8 cellular contexts compared by ENCODE assay signal in the genomic region with DNA sequence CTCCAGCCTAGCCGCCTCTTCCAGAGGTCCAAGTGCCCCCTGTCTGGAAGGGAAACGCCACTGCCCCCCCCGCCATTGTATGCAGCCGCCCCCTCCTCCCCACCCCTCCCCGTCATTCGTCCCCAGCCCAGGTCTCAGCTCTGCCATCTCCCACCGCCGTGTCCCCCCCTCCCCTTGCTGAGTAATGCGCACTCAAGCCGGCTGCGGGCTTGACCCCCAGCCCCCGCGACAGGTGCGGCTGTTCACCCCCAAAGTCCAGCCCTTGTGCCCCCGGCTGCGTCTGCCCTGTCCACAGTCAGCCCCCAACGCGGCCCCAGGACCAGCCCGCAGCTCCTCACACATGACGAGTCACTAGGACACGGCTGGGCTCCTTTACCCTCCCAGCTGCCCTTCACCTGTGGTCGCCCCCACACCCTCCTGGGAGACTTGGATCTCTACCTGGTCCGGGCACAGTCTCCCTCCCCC. TPM values are rescaled to one million over a fixed set of nuclear protein-coding genes. Genes with fewer than 3 reads are reported as not detected.
DNase-seq lines count a peak whose midpoint lies in the region; ATAC-seq, FAIRE-seq and TF ChIP-seq lines count a peak whose summit lies in the region.

No MANE protein-coding gene starts in this region.

- no peaks in the 10 kb centered on the region for H3K36me3 ChIP-seq in mesodermal cell (ENCODE audit: control insufficient read depth, insufficient read depth, low read length)
- no peaks in the 10 kb centered on the region for H3K36me3 ChIP-seq in vagina

- CTCF ChIA-PET in A549 (lab: Yijun Ruan, JAX): interaction anchor here (0.5 to 15.4 kb wide), 18 partner anchors 8 to 300 kb away, joined by 3 to 328 read pairs (median 4); no protein-coding TSS in a partner anchor

- H3K4me1 Mint-ChIP-seq in chondrocyte (ENCODE audit: low read depth): peaks cover 19% of the 10 kb centered on the region

- ATAC-seq in A549: peak; percentile 22 to 33; a peak in 3 of 6 replicates
- ATAC-seq in esophagus mucosa: no peak

- peaks cover 8% of the 10 kb centered on the region for H3K27me3 Mint-ChIP-seq in chondrocyte (ENCODE audit: low read depth)

- peak overlapping the region; percentile 68 for H3K4me3 Mint-ChIP-seq in chondrocyte (ENCODE audit: unreplicated experiment)

- H3K27ac ChIP-seq in A549 (peak overlapping the region; percentile 73 to 90), mesodermal cell (ENCODE audit: low read depth, low read length, severe bottlenecking) (no peak overlapping the region), vagina (peak overlapping the region; percentile 79)

- H3K9me3 ChIP-seq in A549 (no peaks in the 10 kb centered on the region), mesodermal cell (ENCODE audit: control insufficient read depth, low read length) (no peaks in the 10 kb centered on the region), vagina (no peaks in the 10 kb centered on the region)

- 0% methylated on average over 2 of the region's 23 CpGs for WGBS in A549 (ENCODE audit: missing lambda C conversion rate)
- WGBS in mesodermal cell (ENCODE audit: insufficient coverage in 2 of 2), 2 experiments: 0% methylated on average over 6 to 16 of the region's 23 CpGs

- H3K9me3 Mint-ChIP-seq in chondrocyte (ENCODE audit: low read depth): no peaks in the 10 kb centered on the region

- no peak overlapping the region for H3K27ac Mint-ChIP-seq in chondrocyte (ENCODE audit: unreplicated experiment)

- no peak for TF ChIP-seq EP300 in A549 (IDR thresholded peaks at IDR 0.05)

- DNase-seq in A549 (ENCODE audit: low read depth in 1 of 2, low spot score in 1 of 2): no peak
- no peak for DNase-seq in Jurkat, Clone E6-1 (ENCODE audit: low read depth, low spot score)
- DNase-seq in chondrocyte (ENCODE audit: low spot score): no peak
- DNase-seq in vagina (ENCODE audit: extremely low spot score in 2 of 2): no peak
- no peak for DNase-seq in GM19239 (ENCODE audit: insufficient read length, low spot score)
- DNase-seq in central memory CD4-positive, alpha-beta T cell: no peak

- H3K4me1 ChIP-seq in A549 (peaks cover 11% of the 10 kb centered on the region; the same call in 2 of the 3 replicates), mesodermal cell (ENCODE audit: control insufficient read depth, insufficient read depth, low read length, poor library complexity, severe bottlenecking) (peaks cover 3% of the 10 kb centered on the region), vagina (peaks cover 41% of the 10 kb centered on the region)

- POLR2A ChIA-PET in A549 (lab: Yijun Ruan, JAX): interaction anchor here (0.5 to 0.9 kb wide), 5 partner anchors 166 to 327 kb away, joined by 3 to 6 read pairs (median 3); a partner anchor contains a TSS

- H3K4me3 ChIP-seq in A549: peak overlapping the region; percentile 73
- H3K4me3 ChIP-seq in Jurkat, Clone E6-1 (ENCODE audit: low read length): peak overlapping the region; percentile 46
- peak overlapping the region; percentile 59 for H3K4me3 ChIP-seq in mesodermal cell (ENCODE audit: extremely low read depth, insufficient read depth, low read length, poor library complexity, severe bottlenecking)
- peak overlapping the region; percentile 74 to 75 for H3K4me3 ChIP-seq in vagina

- no peak for TF ChIP-seq POLR2A in A549 (IDR thresholded peaks at IDR 0.05; ENCODE audit: low read length)
- no peak for TF ChIP-seq POLR2A in vagina (IDR thresholded peaks at IDR 0.05)

- no peaks in the 10 kb centered on the region for H3K36me3 Mint-ChIP-seq in chondrocyte (ENCODE audit: low read depth)

- FAIRE-seq in A549 (lab: Jason Lieb, UNC) (no peak), GM19239 (lab: Jason Lieb, UNC) (no peak)

- TF ChIP-seq RAD21 in A549 (conservative IDR thresholded peaks at IDR 0.05 in 1 of 2, IDR thresholded peaks at IDR 0.05 in 1 of 2): no peak

- peak overlapping the region; percentile 99 for H3K4me2 ChIP-seq in A549

- TF ChIP-seq CTCF in A549 (IDR thresholded peaks at IDR 0.05): no peak
- TF ChIP-seq CTCF in chondrocyte (IDR thresholded peaks at IDR 0.05): no peak
- TF ChIP-seq CTCF in vagina (IDR thresholded peaks at IDR 0.05): no peak

- intact Hi-C loops in vagina (cut with DNase I): loop anchor here (5.0 kb wide), 2 partner anchors 167 to 187 kb away; a partner anchor contains a TSS

- no peaks in the 10 kb centered on the region for H3K27me3 ChIP-seq in vagina

TF ChIP-seq in A549, 52 proteins besides CTCF, POLR2A, EP300 and RAD21:
- TF ChIP-seq ESRRA (IDR thresholded peaks at IDR 0.05; ENCODE audit: borderline replicate concordance, low read length) (no peak), CBX8 (IDR thresholded peaks at IDR 0.05) (no peak), PHF8 (IDR thresholded peaks at IDR 0.05; ENCODE audit: borderline replicate concordance, low read depth) (no peak), HDAC2 (IDR thresholded peaks at IDR 0.05) (no peak), MYC (IDR thresholded peaks at IDR 0.05; ENCODE audit: borderline replicate concordance, low read length) (no peak), RCOR1 (IDR thresholded peaks at IDR 0.05; ENCODE audit: low read depth, low read length) (no peak), BHLHE40 (IDR thresholded peaks at IDR 0.05; ENCODE audit: low read depth, low read length) (no peak), ZSCAN20 (CRISPR knock-in tag; IDR thresholded peaks at IDR 0.05) (no peak), HOXB13 (CRISPR knock-in tag; IDR thresholded peaks at IDR 0.05; ENCODE audit: low read depth) (no peak), HEYL (CRISPR knock-in tag; IDR thresholded peaks at IDR 0.05) (no peak), RFX5 (IDR thresholded peaks at IDR 0.05) (no peak), ZNF302 (CRISPR knock-in tag; IDR thresholded peaks at IDR 0.05) (no peak), JUN (IDR thresholded peaks at IDR 0.05) (no peak), HOXA7 (CRISPR knock-in tag; IDR thresholded peaks at IDR 0.05) (no peak), SMC3 (IDR thresholded peaks at IDR 0.05) (no peak), RNF2 (IDR thresholded peaks at IDR 0.05; ENCODE audit: borderline replicate concordance, low read depth) (no peak)
- TF ChIP-seq, protein P1, sequence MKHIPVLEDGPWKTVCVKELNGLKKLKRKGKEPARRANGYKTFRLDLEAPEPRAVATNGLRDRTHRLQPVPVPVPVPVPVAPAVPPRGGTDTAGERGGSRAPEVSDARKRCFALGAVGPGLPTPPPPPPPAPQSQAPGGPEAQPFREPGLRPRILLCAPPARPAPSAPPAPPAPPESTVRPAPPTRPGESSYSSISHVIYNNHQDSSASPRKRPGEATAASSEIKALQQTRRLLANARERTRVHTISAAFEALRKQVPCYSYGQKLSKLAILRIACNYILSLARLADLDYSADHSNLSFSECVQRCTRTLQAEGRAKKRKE (CRISPR knock-in tag; IDR thresholded peaks at IDR 0.05; ENCODE audit: low read depth): no peak
- TF ChIP-seq, protein P2, sequence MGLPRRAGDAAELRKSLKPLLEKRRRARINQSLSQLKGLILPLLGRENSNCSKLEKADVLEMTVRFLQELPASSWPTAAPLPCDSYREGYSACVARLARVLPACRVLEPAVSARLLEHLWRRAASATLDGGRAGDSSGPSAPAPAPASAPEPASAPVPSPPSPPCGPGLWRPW (IDR thresholded peaks at IDR 0.05): no peak
- TF ChIP-seq, protein P3, sequence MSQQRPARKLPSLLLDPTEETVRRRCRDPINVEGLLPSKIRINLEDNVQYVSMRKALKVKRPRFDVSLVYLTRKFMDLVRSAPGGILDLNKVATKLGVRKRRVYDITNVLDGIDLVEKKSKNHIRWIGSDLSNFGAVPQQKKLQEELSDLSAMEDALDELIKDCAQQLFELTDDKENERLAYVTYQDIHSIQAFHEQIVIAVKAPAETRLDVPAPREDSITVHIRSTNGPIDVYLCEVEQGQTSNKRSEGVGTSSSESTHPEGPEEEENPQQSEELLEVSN (IDR thresholded peaks at IDR 0.05; ENCODE audit: borderline replicate concordance, low read depth): no peak

RNA-seq across cellular contexts. Expression of a gene that starts 0.6 kb away (rescaled TPM):
- polyA plus RNA-seq in A549 (2011; rRNA removed) (12.1 and 12.8 TPM in 2 replicates), A549 (2017; fragmentation: RNase III; extraction: RNeasy Plus Mini Kit Qiagen cat#74134 plus additional on column Dnase treatment) (19.1 to 26.6 TPM (median 23.6 TPM) in 3 replicates)
- polyA plus RNA-seq in A549 (2012; cell fraction: cytosol; rRNA removed): 25.6 and 45.7 TPM in 2 replicates
- polyA plus RNA-seq in A549 (2012; cell fraction: nucleus; rRNA removed): 35.0 and 48.2 TPM in 2 replicates
- 7.3 and 8.5 TPM in 2 replicates for polyA minus RNA-seq in A549 (2011; rRNA and poly(A)+ RNA removed)
- 4.7 TPM for polyA plus RNA-seq in Jurkat, Clone E6-1 (2012; ENCODE audit: insufficient read depth, insufficient read length)
- total RNA-seq in chondrocyte (1.9 to 2.2 TPM (median 2.1 TPM) in 3 replicates), vagina (44.7 TPM), esophagus mucosa (3.1 TPM)
- 23.8 TPM for polyA plus RNA-seq in mesodermal cell (2013, experiment 1 of 2)
- 16.4 TPM for polyA plus RNA-seq in mesodermal cell (2013, experiment 2 of 2)

Comparison
In these comparisons a context has a peak if more than half of its experiments do, and no peak if none do; other contexts are left out.
1. RNA of a gene that starts 0.6 kb away (total RNA-seq): 44.7 TPM in vagina (single experiment); 3.1 TPM in esophagus mucosa (single experiment) and 1.9 to 2.2 TPM in chondrocyte; every median in the first group is over 10 times any median in the second.
2. Peak in every context shown above with its lines, with median percentiles within 50 percentile points of each other: H3K4me3 ChIP-seq.